24 cellular contexts compared by ENCODE assay signal in the genomic region with DNA sequence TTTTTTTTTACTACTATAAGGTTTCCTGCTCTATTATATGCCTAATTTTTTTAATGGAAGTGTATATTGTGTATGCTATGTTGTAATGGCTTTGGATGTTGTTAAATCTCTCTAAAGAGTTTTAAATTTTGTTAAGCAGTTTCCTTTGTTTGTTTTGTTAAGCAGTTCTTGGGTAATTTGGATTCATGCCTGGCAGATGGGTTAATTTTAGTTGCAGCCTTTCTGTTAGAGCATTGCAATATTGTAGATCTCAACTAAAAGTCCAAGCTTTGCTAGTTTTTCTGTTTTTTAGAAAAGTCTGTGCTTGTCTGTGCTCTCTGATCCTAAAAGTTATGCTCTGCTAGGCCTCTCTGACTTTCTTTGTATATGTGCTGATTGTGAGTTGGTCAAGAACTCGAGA.
DNase-seq lines count a peak whose midpoint lies in the region; ATAC-seq, FAIRE-seq and TF ChIP-seq lines count a peak whose summit lies in the region.
"Had no signal": no experiment of that assay in that cellular context is flagged by ENCODE, and none has a peak within 500 bp of the region (broad histone marks: within the 10 kb centered on the region; RNA-seq: fewer than 3 reads in every experiment).

No MANE protein-coding gene starts in this region.

- no peaks in the 10 kb centered on the region for H3K9me3 ChIP-seq in fibroblast of lung (ENCODE audit: control insufficient read depth, insufficient read depth, low read depth, low read length)
- H3K9me3 ChIP-seq: colonic mucosa, tibial artery had no signal

- DNase-seq in NCI-H2081 (lab: John Stamatoyannopoulos, UW), result peak; percentile 17 to 62
- no peak for DNase-seq in NCI-H2081 treated with DMSO at 0.1 percent for 48 hours (lab: John Stamatoyannopoulos, UW)
- peak; percentile 14 for DNase-seq in NCI-H748 treated with DMSO at 0.1 percent for 48 hours (lab: John Stamatoyannopoulos, UW)
- peak; percentile 40 to 91 for DNase-seq in fibroblast of lung (ENCODE audit: low read depth in 2 of 2)
- peak; percentile 59 for DNase-seq in skeletal muscle cell (ENCODE audit: low read depth)
- no peak for DNase-seq in RCC 7860 (ENCODE audit: low spot score)
- DNase-seq: activated CD4-positive, alpha-beta T cell treated with anti-CD3 and anti-CD28 coated beads for 4 hours; activated naive CD4-positive, alpha-beta T cell; colonic mucosa; DMS79; GOT3; left ventricle myocardium superior; MM.1S; NCI-H2171; NK-92 treated with Interleukin-12 subunit alpha and Interleukin-12 subunit beta, amount 100 ng/mL, for 24 hours; nucleus accumbens; right cardiac atrium; RPMI8226; stimulated activated naive CD4-positive, alpha-beta T cell; tibial artery had no signal

- no peak for FAIRE-seq in RCC 7860 (lab: Jason Lieb, UNC)
- FAIRE-seq: A549 had no signal

- no peaks in the 10 kb centered on the region for H3K27me3 ChIP-seq in fibroblast of lung (ENCODE audit: control insufficient read depth, insufficient read depth, low read length)
- H3K27me3 ChIP-seq: colonic mucosa, tibial artery had no signal

- H3K27ac ChIP-seq in fibroblast of lung (ENCODE audit: insufficient read depth, low read length), result no peak overlapping the region
- H3K27ac ChIP-seq: A549, colonic mucosa, tibial artery had no signal

- H3K4me2 ChIP-seq in fibroblast of lung (ENCODE audit: extremely low read depth, insufficient read depth, low read length), result no peak overlapping the region
- H3K4me2 ChIP-seq: A549 had no signal

- H3K4me3 ChIP-seq in fibroblast of lung (replicated peaks in 1 of 4; ENCODE audit: control extremely low read depth in 1 of 4, insufficient read depth in 1 of 4, low read depth in 3 of 4, low read length in 4 of 4) (no peak overlapping the region), skeletal muscle cell (ENCODE audit: low read depth, low read length) (no peak overlapping the region)
- H3K4me3 ChIP-seq: A549, colonic mucosa, tibial artery had no signal

- no peaks in the 10 kb centered on the region for H3K79me2 ChIP-seq in fibroblast of lung (ENCODE audit: control insufficient read depth, insufficient read depth, low read length)

- ATAC-seq in GM19023 (IDR thresholded peaks at IDR 0.05; ENCODE audit: unreplicated experiment) (no peak), GM18907 (IDR thresholded peaks at IDR 0.05; ENCODE audit: unreplicated experiment) (no peak)
- ATAC-seq: A549, left ventricle myocardium superior, right cardiac atrium, SK-N-SH treated with all-trans-retinoic acid at 6 μM for 48 hours had no signal

- H3K36me3 ChIP-seq in fibroblast of lung (ENCODE audit: control insufficient read depth, insufficient read depth, low read length), result no peaks in the 10 kb centered on the region
- H3K36me3 ChIP-seq: colonic mucosa, tibial artery had no signal

- no peaks in the 10 kb centered on the region for H4K20me1 ChIP-seq in fibroblast of lung (ENCODE audit: control insufficient read depth, extremely low read depth, insufficient read depth, low read length)

- no peak for TF ChIP-seq CTCF in fibroblast of lung (conservative IDR thresholded peaks at IDR 0.05 in 1 of 2, IDR thresholded peaks at IDR 0.05 in 1 of 2; ENCODE audit: low read depth in 1 of 2, low read length in 2 of 2)

- no peaks in the 10 kb centered on the region for H3K4me1 ChIP-seq in fibroblast of lung (ENCODE audit: control insufficient read depth, extremely low read depth, insufficient read depth, low read length)
- H3K4me1 ChIP-seq: A549, colonic mucosa, tibial artery had no signal

- H3K9ac ChIP-seq in fibroblast of lung (ENCODE audit: insufficient read depth, low read length), result no peak overlapping the region

- no peak overlapping the region for H2AFZ ChIP-seq in fibroblast of lung (ENCODE audit: low read length)

Comparison
In these comparisons a context has a peak if more than half of its experiments do, and no peak if none do; other contexts are left out.
1. DNase-seq: peak in NCI-H2081 (2 of 2), NCI-H748 treated with DMSO at 0.1 percent for 48 hours (single experiment), fibroblast of lung (2 of 2) and skeletal muscle cell (single experiment); none in NCI-H2081 treated with DMSO at 0.1 percent for 48 hours (single experiment) and RCC 7860 (single experiment).